ENCODE assay signal across 6 cellular contexts in genomic region chr20:23284009-23284408, GRCh38.
"Had no signal": no experiment of that assay in that cellular context is flagged by ENCODE, and none has a peak within 500 bp of the region (broad histone marks: within the 10 kb centered on the region; RNA-seq: fewer than 3 reads in every experiment).

No MANE protein-coding gene starts in this region.

- H3K27ac ChIP-seq: HL-60 had no signal

- DNase-seq: IMR-90, KBM-7, KG1 had no signal

- FAIRE-seq: HepG2, HTR-8/SVneo had no signal
